ENCODE assay signal across 25 cellular contexts in the genomic region with DNA sequence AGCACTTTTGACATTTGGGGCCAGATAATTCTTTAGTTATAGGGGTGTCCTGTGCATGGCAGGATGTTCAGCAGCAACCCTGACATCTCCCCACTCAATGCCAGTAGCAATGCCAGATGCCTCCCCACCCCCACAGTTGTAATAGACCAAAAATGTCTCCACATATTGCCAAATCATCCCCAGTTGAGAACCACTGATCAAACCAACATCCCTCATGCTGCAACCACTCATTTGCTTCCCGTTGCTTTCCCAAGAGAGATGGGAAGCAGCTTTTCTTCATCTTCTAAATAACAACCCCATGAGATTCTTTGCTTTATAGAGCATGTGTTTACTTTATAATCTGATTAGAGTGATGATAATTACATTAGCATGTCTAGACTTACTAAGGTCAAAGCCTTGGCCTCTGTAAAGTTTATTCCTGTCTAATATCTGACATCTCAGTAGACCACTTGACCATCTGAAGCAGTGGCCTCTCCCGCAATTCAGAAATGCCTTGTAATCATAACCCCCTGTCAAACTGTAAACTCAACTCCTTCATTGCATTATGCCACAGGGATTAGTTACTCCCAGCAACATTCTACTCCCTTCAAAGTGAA.
"Had no signal": no experiment of that assay in that cellular context is flagged by ENCODE, and none has a peak within 500 bp of the region (broad histone marks: within the 10 kb centered on the region; RNA-seq: fewer than 3 reads in every experiment).

No MANE protein-coding gene starts in this region.

- H3K27ac ChIP-seq: body of pancreas, gastrocnemius medialis, heart left ventricle, left lung, ovary, right lobe of liver, suprapubic skin, transverse colon, uterus had no signal

- H3K4me3 Mint-ChIP-seq: activated B cell treated with CpG ODN at 0.5 μM for 24 hours; activated CD8-positive, alpha-beta T cell treated with anti-CD3 and anti-CD28 coated beads for 36 hours; activated naive CD8-positive, alpha-beta T cell treated with anti-CD3 and anti-CD28 coated beads, Interleukin-2, amount 10 ng/mL, durations not matched to agents 7 days and 5 days; activated T-helper 17 cell treated with anti-CD3 and anti-CD28 coated beads, Interleukin-2, amount 50 U/mL, for 72 hours; effector memory CD8-positive, alpha-beta T cell; naive thymus-derived CD4-positive, alpha-beta T cell; stimulated activated naive CD8-positive, alpha-beta T cell treated with anti-CD3 and anti-CD28 coated beads, Interleukin-15, amount 100 ng/mL, for 72 hours; T-helper 2 cell treated with Interferon-gamma antibody and Interleukin-4, amounts not matched to agents 5 μg/mL and 100 μg/mL, for 36 hours had no signal

- H3K27me3 ChIP-seq: body of pancreas, gastrocnemius medialis, heart left ventricle, left lung, ovary, right lobe of liver, suprapubic skin, transverse colon, uterus had no signal

- DNase-seq: activated B cell treated with CpG ODN at 0.5 μM for 24 hours; activated CD4-positive, alpha-beta T cell treated with anti-CD3 and anti-CD28 coated beads for 4 hours; activated CD8-positive, alpha-beta T cell treated with anti-CD3 and anti-CD28 coated beads for 36 hours; activated naive CD4-positive, alpha-beta T cell treated with Interleukin-2 at 50 U/mL for 16 hours; activated naive CD8-positive, alpha-beta T cell treated with anti-CD3 and anti-CD28 coated beads, Interleukin-2, amount 10 ng/mL, durations not matched to agents 7 days and 5 days; activated T-cell treated with anti-CD3 and anti-CD28 coated beads, Interleukin-2, amount 50 U/mL, for 1 hour; body of pancreas; effector memory CD8-positive, alpha-beta T cell; gastrocnemius medialis; heart left ventricle; kidney; left lung; mucosa of descending colon; naive thymus-derived CD4-positive, alpha-beta T cell; ovary; right lobe of liver; small intestine; stimulated activated CD4-positive, alpha-beta T cell treated with anti-CD3 and anti-CD28 coated beads, Interleukin-15, amount 100 ng/mL, for 24 hours; stimulated activated CD4-positive, alpha-beta T cell treated with anti-CD3 and anti-CD28 coated beads, Interleukin-2, amount 100 ng/mL, for 48 hours; stimulated activated naive CD8-positive, alpha-beta T cell treated with anti-CD3 and anti-CD28 coated beads, Interleukin-15, amount 100 ng/mL, for 72 hours; transverse colon; uterus had no signal

- H3K27ac Mint-ChIP-seq: activated B cell treated with CpG ODN at 0.5 μM for 24 hours; activated CD8-positive, alpha-beta T cell treated with anti-CD3 and anti-CD28 coated beads for 36 hours; activated naive CD8-positive, alpha-beta T cell treated with anti-CD3 and anti-CD28 coated beads, Interleukin-2, amount 10 ng/mL, durations not matched to agents 7 days and 5 days; activated T-helper 17 cell treated with anti-CD3 and anti-CD28 coated beads, Interleukin-2, amount 50 U/mL, for 72 hours; effector memory CD8-positive, alpha-beta T cell; naive thymus-derived CD4-positive, alpha-beta T cell; T-helper 2 cell treated with Interferon-gamma antibody and Interleukin-4, amounts not matched to agents 5 μg/mL and 100 μg/mL, for 36 hours had no signal

- H3K9me3 ChIP-seq: body of pancreas, gastrocnemius medialis, heart left ventricle, left lung, mucosa of descending colon, ovary, right lobe of liver, suprapubic skin, transverse colon, uterus had no signal

- H3K4me1 Mint-ChIP-seq: activated naive CD8-positive, alpha-beta T cell treated with anti-CD3 and anti-CD28 coated beads, Interleukin-2, amount 10 ng/mL, durations not matched to agents 7 days and 5 days had no signal

- H3K4me1 ChIP-seq: body of pancreas, gastrocnemius medialis, heart left ventricle, left lung, suprapubic skin, transverse colon, uterus had no signal

- H3K36me3 Mint-ChIP-seq: activated naive CD8-positive, alpha-beta T cell treated with anti-CD3 and anti-CD28 coated beads, Interleukin-2, amount 10 ng/mL, durations not matched to agents 7 days and 5 days; naive thymus-derived CD4-positive, alpha-beta T cell had no signal

- H3K27me3 Mint-ChIP-seq: activated B cell treated with CpG ODN at 0.5 μM for 24 hours; activated CD8-positive, alpha-beta T cell treated with anti-CD3 and anti-CD28 coated beads for 36 hours; activated T-helper 17 cell treated with anti-CD3 and anti-CD28 coated beads, Interleukin-2, amount 50 U/mL, for 72 hours; stimulated activated naive CD8-positive, alpha-beta T cell treated with anti-CD3 and anti-CD28 coated beads, Interleukin-15, amount 100 ng/mL, for 72 hours had no signal

- H3K36me3 ChIP-seq: gastrocnemius medialis, heart left ventricle, left lung, ovary, right lobe of liver, suprapubic skin, transverse colon, uterus had no signal

- H3K9me3 Mint-ChIP-seq: activated B cell treated with CpG ODN at 0.5 μM for 24 hours; activated CD8-positive, alpha-beta T cell treated with anti-CD3 and anti-CD28 coated beads for 36 hours; activated naive CD8-positive, alpha-beta T cell treated with anti-CD3 and anti-CD28 coated beads, Interleukin-2, amount 10 ng/mL, durations not matched to agents 7 days and 5 days; activated T-helper 17 cell treated with anti-CD3 and anti-CD28 coated beads, Interleukin-2, amount 50 U/mL, for 72 hours; effector memory CD8-positive, alpha-beta T cell; stimulated activated naive CD8-positive, alpha-beta T cell treated with anti-CD3 and anti-CD28 coated beads, Interleukin-15, amount 100 ng/mL, for 72 hours; T-helper 2 cell treated with Interferon-gamma antibody and Interleukin-4, amounts not matched to agents 5 μg/mL and 100 μg/mL, for 36 hours had no signal

- H3K4me3 ChIP-seq: body of pancreas, gastrocnemius medialis, heart left ventricle, left lung, mucosa of descending colon, ovary, right lobe of liver, suprapubic skin, transverse colon, uterus had no signal
